ENCODE assay signal across 9 cellular contexts in genomic region chr12:2813573-2814185, GRCh38. TPM values are rescaled to one million over a fixed set of nuclear protein-coding genes. Genes with fewer than 3 reads are reported as not detected.
DNase-seq lines count a peak whose midpoint lies in the region; ATAC-seq and TF ChIP-seq lines count a peak whose summit lies in the region.
"Had no signal": no experiment of that assay in that cellular context is flagged by ENCODE, and none has a peak within 500 bp of the region (broad histone marks: within the 10 kb centered on the region; RNA-seq: fewer than 3 reads in every experiment).

No MANE protein-coding gene starts in this region.

- H3K27ac Mint-ChIP-seq in T-helper 2 cell treated with Interferon-gamma antibody and Interleukin-4, amounts not matched to agents 5 μg/mL and 100 μg/mL, for 36 hours = peak overlapping the region; percentile 99
- H3K27ac Mint-ChIP-seq in chondrocyte (ENCODE audit: unreplicated experiment) = peak overlapping the region; percentile 100

- H3K27me3 ChIP-seq in layer of hippocampus (ENCODE audit: control insufficient read depth, insufficient read depth, low read length) = no peaks in the 10 kb centered on the region

- ATAC-seq in GM21737 (IDR thresholded peaks at IDR 0.05; ENCODE audit: unreplicated experiment) (peak; percentile 34), GM21423 (IDR thresholded peaks at IDR 0.05; ENCODE audit: unreplicated experiment) (no peak)

- H3K4me1 Mint-ChIP-seq in T-helper 2 cell treated with Interferon-gamma antibody and Interleukin-4, amounts not matched to agents 5 μg/mL and 100 μg/mL, for 36 hours (ENCODE audit: low read depth) = peaks cover 11% of the 10 kb centered on the region
- H3K4me1 Mint-ChIP-seq in chondrocyte (ENCODE audit: low read depth) = peaks cover 25% of the 10 kb centered on the region

- peak; percentile 85 for TF ChIP-seq CTCF in chondrocyte (IDR thresholded peaks at IDR 0.05)

- H3K27ac ChIP-seq in layer of hippocampus (ENCODE audit: low read depth, low read length) = peak overlapping the region; percentile 99

- H3K9me3 Mint-ChIP-seq in T-helper 2 cell treated with Interferon-gamma antibody and Interleukin-4, amounts not matched to agents 5 μg/mL and 100 μg/mL, for 36 hours = no peaks in the 10 kb centered on the region
- no peaks in the 10 kb centered on the region for H3K9me3 Mint-ChIP-seq in chondrocyte (ENCODE audit: low read depth)

- DNase-seq in DMS 273 treated with DMSO at 0.1 percent for 48 hours (lab: John Stamatoyannopoulos, UW) (peak; percentile 17), NCI-H1105 treated with DMSO at 0.1 percent for 48 hours (lab: John Stamatoyannopoulos, UW) (peak; percentile 58), chondrocyte (ENCODE audit: low spot score) (no peak)
- DNase-seq in T-helper 2 cell treated with Interferon-gamma antibody and Interleukin-4, amounts not matched to agents 5 μg/mL and 100 μg/mL, for 36 hours (ENCODE audit: low spot score) = peak; percentile 53
- DNase-seq in stimulated activated CD4-positive, alpha-beta T cell treated with anti-CD3 and anti-CD28 coated beads, Interleukin-4, amount 100 ng/mL, for 4 hours = peak; percentile 30 to 41

- peaks cover 2% of the 10 kb centered on the region for H3K27me3 Mint-ChIP-seq in T-helper 2 cell treated with Interferon-gamma antibody and Interleukin-4, amounts not matched to agents 5 μg/mL and 100 μg/mL, for 36 hours (ENCODE audit: low read depth)
- no peaks in the 10 kb centered on the region for H3K27me3 Mint-ChIP-seq in chondrocyte (ENCODE audit: low read depth)

- peaks cover 12% of the 10 kb centered on the region for H3K36me3 Mint-ChIP-seq in T-helper 2 cell treated with Interferon-gamma antibody and Interleukin-4, amounts not matched to agents 5 μg/mL and 100 μg/mL, for 36 hours (ENCODE audit: low read depth)
- peaks cover 7% of the 10 kb centered on the region for H3K36me3 Mint-ChIP-seq in chondrocyte (ENCODE audit: low read depth)

- peak overlapping the region; percentile 100 for H3K4me3 Mint-ChIP-seq in T-helper 2 cell treated with Interferon-gamma antibody and Interleukin-4, amounts not matched to agents 5 μg/mL and 100 μg/mL, for 36 hours
- peak overlapping the region; percentile 99 for H3K4me3 Mint-ChIP-seq in chondrocyte (ENCODE audit: unreplicated experiment)

RNA-seq across cellular contexts. Expression of gene ITFG2, which starts 1.2 kb away (rescaled TPM):
- 17.9 to 27.4 TPM (median 24.0 TPM) in 3 replicates for total RNA-seq in chondrocyte

RNA-seq across cellular contexts. Expression of gene FKBP4, which starts 18.9 kb away (rescaled TPM):
- total RNA-seq in chondrocyte = 47.5 to 56.9 TPM (median 56.2 TPM) in 3 replicates

RNA-seq across cellular contexts. Expression of gene NRIP2, which starts 21.2 kb away (rescaled TPM):
- total RNA-seq in chondrocyte = 0.25 to 0.92 TPM in 2 of 3 replicates, not detected in the other

RNA-seq across cellular contexts. Expression of gene TEX52, which starts 43.2 kb away (rescaled TPM):
- not detected in 3 replicates for total RNA-seq in chondrocyte
- total RNA-seq: dermis microvascular lymphatic vessel endothelial cell had no signal
